16 cellular contexts compared by ENCODE assay signal in the genomic region with DNA sequence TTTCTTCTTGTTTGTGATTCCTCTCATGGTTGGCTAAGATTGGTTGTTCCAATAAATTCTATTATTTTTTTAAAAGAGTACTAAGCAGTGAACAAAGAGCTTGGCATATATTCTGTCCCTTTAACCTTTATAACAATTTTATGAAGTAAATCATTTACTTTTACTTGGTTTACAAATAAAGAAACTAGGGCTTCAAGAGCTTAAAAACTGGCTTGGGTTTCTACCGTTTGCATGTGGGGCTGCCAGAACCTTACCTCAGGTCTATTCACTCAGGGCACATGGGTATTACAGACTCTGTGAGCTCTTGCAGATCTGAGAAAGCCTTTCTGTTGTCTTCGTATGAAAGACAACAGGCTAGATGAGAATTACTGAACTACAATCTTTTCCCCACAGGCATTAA. TPM values are rescaled to one million over a fixed set of nuclear protein-coding genes. Genes with fewer than 3 reads are reported as not detected.
A peak's percentile ranks its signal among the peaks of the same experiment; 100 is the strongest.
DNase-seq lines count a peak whose midpoint lies in the region; ATAC-seq and TF ChIP-seq lines count a peak whose summit lies in the region.
"Had no signal": no experiment of that assay in that cellular context is flagged by ENCODE, and none has a peak within 500 bp of the region (broad histone marks: within the 10 kb centered on the region; RNA-seq: fewer than 3 reads in every experiment).

No MANE protein-coding gene starts in this region.

- CTCF ChIA-PET in PC-3 (lab: Charles Lee) = no interaction called here
- CTCF ChIA-PET in activated CD4-positive, alpha-beta memory T cell treated with anti-CD3 and anti-CD28 coated beads for 36 hours (lab: Charles Lee) = interaction anchor here (0.8 to 2.0 kb wide), 7 partner anchors 10 to 239 kb away, joined by 3 to 6 read pairs (median 4); no protein-coding TSS in a partner anchor

- H3K27ac Mint-ChIP-seq in activated CD4-positive, alpha-beta memory T cell treated with anti-CD3 and anti-CD28 coated beads for 36 hours = no peak overlapping the region
- H3K27ac Mint-ChIP-seq: HFFc6, IgD-negative memory B cell had no signal

- H3F3A ChIP-seq in PC-3 (ENCODE audit: low read length, unreplicated experiment) = no peaks in the 10 kb centered on the region

- H3K36me3 ChIP-seq in PC-3 (ENCODE audit: low read depth, low read length) = no peaks in the 10 kb centered on the region
- H3K36me3 ChIP-seq in mucosa of descending colon (ENCODE audit: low read depth) = no peaks in the 10 kb centered on the region

- H4K20me1 ChIP-seq in PC-3 (ENCODE audit: low read length) = no peaks in the 10 kb centered on the region
- H4K20me1 ChIP-seq: BLaER1 had no signal

- intact Hi-C loops in PC-3 (cut with micrococcal nuclease) = loop anchor here (10.0 kb wide), 1 partner anchor 250 kb away; no protein-coding TSS in a partner anchor
- intact Hi-C loops in mucosa of descending colon (cut with DNase I, micrococcal nuclease) = no loop called here
- intact Hi-C loops in activated CD4-positive, alpha-beta memory T cell treated with anti-CD3 and anti-CD28 coated beads for 36 hours (cut with micrococcal nuclease) = no loop called here

- no peaks in the 10 kb centered on the region for H3K9me2 ChIP-seq in PC-3 (replicated peaks; ENCODE audit: low read length)

- 0 out of 2 replicates have a peak overlapping the region, but pooled peaks have one; percentile 42 for H2AFZ ChIP-seq in PC-3 (ENCODE audit: low read length)

- H3K4me3 Mint-ChIP-seq in activated CD4-positive, alpha-beta memory T cell treated with anti-CD3 and anti-CD28 coated beads for 36 hours = no peak overlapping the region
- H3K4me3 Mint-ChIP-seq: CD14-positive monocyte; CD4-positive, alpha-beta memory T cell; HFFc6; IgD-negative memory B cell had no signal

- no peaks in the 10 kb centered on the region for H3K27me3 ChIP-seq in PC-3 (ENCODE audit: low read length)
- H3K27me3 ChIP-seq: BLaER1 had no signal

- ATAC-seq in PC-3 (no peak), mucosa of descending colon (peak; percentile 37)

- no peaks in the 10 kb centered on the region for H3K9me3 ChIP-seq in PC-3 (ENCODE audit: low read length)
- H3K9me3 ChIP-seq in mucosa of descending colon = no peaks in the 10 kb centered on the region

- no peak overlapping the region for H3K4me2 ChIP-seq in PC-3 (ENCODE audit: low read length)
- H3K4me2 ChIP-seq: BLaER1 had no signal

- no peaks in the 10 kb centered on the region for H3K27me3 Mint-ChIP-seq in activated CD4-positive, alpha-beta memory T cell treated with anti-CD3 and anti-CD28 coated beads for 36 hours
- H3K27me3 Mint-ChIP-seq: CD4-positive, alpha-beta memory T cell; IgD-negative memory B cell had no signal

- peaks cover 7% of the 10 kb centered on the region for H3K4me1 Mint-ChIP-seq in activated CD4-positive, alpha-beta memory T cell treated with anti-CD3 and anti-CD28 coated beads for 36 hours (ENCODE audit: low read depth)

- no peak overlapping the region for H3K9ac ChIP-seq in PC-3 (ENCODE audit: low read length)
- H3K9ac ChIP-seq: BLaER1 had no signal

- H3K27ac ChIP-seq in 22Rv1 (peak overlapping the region; percentile 19; the same call in 1 of the 2 replicates), PC-3 (ENCODE audit: low read length) (no peak overlapping the region)
- H3K27ac ChIP-seq: BLaER1 had no signal

- POLR2A ChIA-PET in PC-3 (lab: Charles Lee; ENCODE audit: unreplicated experiment) = interaction anchor here (0.5 kb wide), 1 partner anchor 13 kb away, joined by 3 read pairs; the partner anchor contains the start of gene N4BP2L1
- POLR2A ChIA-PET in activated CD4-positive, alpha-beta memory T cell treated with anti-CD3 and anti-CD28 coated beads for 36 hours (lab: Charles Lee) = no interaction called here

- no peaks in the 10 kb centered on the region for H3K79me2 ChIP-seq in PC-3 (ENCODE audit: low read length)

- no TSS peak for BruUV-seq in PC-3 (replicated peaks; lab: Mats Ljungman, UMichigan)

- H3K9me3 Mint-ChIP-seq in activated CD4-positive, alpha-beta memory T cell treated with anti-CD3 and anti-CD28 coated beads for 36 hours = peaks cover 9% of the 10 kb centered on the region

- DNase-seq in PC-3 (no peak), globus pallidus (ENCODE audit: low spot score) (peak; percentile 21), mucosa of descending colon (no peak), NCI-H2107 treated with DMSO at 0.1 percent for 48 hours (lab: John Stamatoyannopoulos, UW; ENCODE audit: unreplicated experiment) (no peak), EL (no peak)
- DNase-seq in activated CD4-positive, alpha-beta memory T cell treated with anti-CD3 and anti-CD28 coated beads for 36 hours = no peak
- DNase-seq: CD4-positive, alpha-beta memory T cell; DMS153; DMS79; GF-D8; GOT3; HFFc6 had no signal

- no peaks in the 10 kb centered on the region for H3K4me1 ChIP-seq in PC-3 (ENCODE audit: insufficient read depth, low read length)
- H3K4me1 ChIP-seq in mucosa of descending colon (ENCODE audit: low read depth) = no peaks in the 10 kb centered on the region

- TF ChIP-seq CTCF in 22Rv1 (IDR thresholded peaks at IDR 0.05) (no peak), PC-3 (conservative IDR thresholded peaks at IDR 0.05; ENCODE audit: low read depth, low read length) (no peak), mucosa of descending colon (IDR thresholded peaks at IDR 0.05) (no peak)

- H3K4me3 ChIP-seq in PC-3 (ENCODE audit: low read length) = no peak overlapping the region
- no peak overlapping the region for H3K4me3 ChIP-seq in mucosa of descending colon
- H3K4me3 ChIP-seq: BLaER1 had no signal

- H3K36me3 Mint-ChIP-seq in activated CD4-positive, alpha-beta memory T cell treated with anti-CD3 and anti-CD28 coated beads for 36 hours = peaks cover 17% of the 10 kb centered on the region

RNA-seq across cellular contexts. Expression of gene N4BP2L1, which starts 13.3 kb away (rescaled TPM):
- 0.15 and 0.17 TPM in 2 replicates for total RNA-seq in PC-3 (2014; rRNA removed)
- 10 to 100 TPM in 2 of 3 donors, 1 to 10 TPM in 1; 8.5 to 14.1 (median 11.6) TPM for total RNA-seq in mucosa of descending colon
- 10 to 100 TPM; 22.1 to 24.0 TPM for total RNA-seq in activated CD4-positive, alpha-beta memory T cell treated with anti-CD3 and anti-CD28 coated beads for 36 hours
